Comparison of ENCODE assay signal across 28 cellular contexts in genomic region chr15:58415636-58416035, GRCh38. TPM values are rescaled to one million over a fixed set of nuclear protein-coding genes. Genes with fewer than 3 reads are reported as not detected.
DNase-seq lines count a peak whose midpoint lies in the region; ATAC-seq, FAIRE-seq and TF ChIP-seq lines count a peak whose summit lies in the region.
"Had no signal": no experiment of that assay in that cellular context is flagged by ENCODE, and none has a peak within 500 bp of the region (broad histone marks: within the 10 kb centered on the region; RNA-seq: fewer than 3 reads in every experiment).

No MANE protein-coding gene starts in this region.

- POLR2A ChIA-PET in IMR-90 (lab: Charles Lee; ENCODE audit: unreplicated experiment): no interaction called here

- no peak overlapping the region for H2BK120ac ChIP-seq in IMR-90 (ENCODE audit: low read depth, low read length)

- peaks cover 24% of the 10 kb centered on the region for H3K4me1 Mint-ChIP-seq in activated naive CD8-positive, alpha-beta T cell treated with anti-CD3 and anti-CD28 coated beads for 36 hours
- peaks cover 18% of the 10 kb centered on the region for H3K4me1 Mint-ChIP-seq in activated naive CD8-positive, alpha-beta T cell treated with anti-CD3 and anti-CD28 coated beads, Interleukin-2, amount 50 U/mL, for 24 hours
- H3K4me1 Mint-ChIP-seq in astrocyte (ENCODE audit: low read depth, unreplicated experiment) (no peaks in the 10 kb centered on the region), HFFc6 (ENCODE audit: low read depth) (no peaks in the 10 kb centered on the region)

- H2BK5ac ChIP-seq in IMR-90 (ENCODE audit: low read depth, low read length, poor library complexity, severe bottlenecking): no peak overlapping the region

- peak; percentile 50 for FAIRE-seq in astrocyte (lab: Jason Lieb, UNC)
- FAIRE-seq: G401.6, HTR-8/SVneo, RCC 7860 had no signal

- H3K4me1 ChIP-seq in IMR-90 (ENCODE audit: control insufficient read depth, insufficient read depth, low read length): no peaks in the 10 kb centered on the region
- H3K4me1 ChIP-seq in astrocyte (ENCODE audit: insufficient read depth, low read length): no peaks in the 10 kb centered on the region

- H3K27ac Mint-ChIP-seq in activated naive CD8-positive, alpha-beta T cell treated with anti-CD3 and anti-CD28 coated beads for 36 hours: peak overlapping the region; percentile 56
- no peak overlapping the region for H3K27ac Mint-ChIP-seq in activated naive CD8-positive, alpha-beta T cell treated with anti-CD3 and anti-CD28 coated beads, Interleukin-2, amount 50 U/mL, for 24 hours
- H3K27ac Mint-ChIP-seq in astrocyte (ENCODE audit: unreplicated experiment): no peak overlapping the region
- no peak overlapping the region for H3K27ac Mint-ChIP-seq in HFFc6
- H3K27ac Mint-ChIP-seq: CD4-positive, alpha-beta T cell had no signal

- no peak overlapping the region; the same call in 1 of the 2 replicates for H4K5ac ChIP-seq in IMR-90 (ENCODE audit: low read depth, low read length)

- H3K79me1 ChIP-seq in IMR-90 (ENCODE audit: low read depth in 1 of 2, low read length in 2 of 2): no peaks in the 10 kb centered on the region

- no peak overlapping the region for H2AK9ac ChIP-seq in IMR-90 (replicated peaks; ENCODE audit: low read depth, low read length, poor library complexity)

- dilution Hi-C loops in IMR-90 (cut with HindIII; ENCODE audit: low sequenced_read_pairs, unreplicated experiment): no loop called here

- H3K4me2 ChIP-seq in IMR-90 (ENCODE audit: low read depth, low read length) (no peak overlapping the region), astrocyte (ENCODE audit: low read length) (no peak overlapping the region)
- H3K4me2 ChIP-seq: BLaER1, KMS-11 had no signal

- H2AFZ ChIP-seq in IMR-90 (replicated peaks; ENCODE audit: low read length, poor library complexity) (no peak overlapping the region), astrocyte (ENCODE audit: low read depth, low read length) (no peak overlapping the region)

- no peak overlapping the region for H3K14ac ChIP-seq in IMR-90 (replicated peaks; ENCODE audit: low read depth, low read length)

- no peak overlapping the region for H2AK5ac ChIP-seq in IMR-90 (ENCODE audit: low read depth, low read length)

- in situ Hi-C loops in IMR-90 (cut with MboI; ENCODE audit: low sequenced_read_pairs): no loop called here

- no peak overlapping the region for H3K23ac ChIP-seq in IMR-90 (ENCODE audit: low read depth, low read length)

- peak overlapping the region in 1 of 2 experiments; percentile 50; a peak in 1 of 4 replicates for H4K8ac ChIP-seq in IMR-90 (ENCODE audit: low read depth in 2 of 2, low read length in 2 of 2)

- no peak overlapping the region for H2BK20ac ChIP-seq in IMR-90 (ENCODE audit: low read depth, low read length)

- H3K27ac ChIP-seq in IMR-90 (ENCODE audit: insufficient read depth, low read length): no peak overlapping the region
- H3K27ac ChIP-seq in astrocyte (ENCODE audit: low read depth, low read length): no peak overlapping the region
- H3K27ac ChIP-seq: 22Rv1, BLaER1, KMS-11, SK-N-MC had no signal

- H3K18ac ChIP-seq in IMR-90 (ENCODE audit: low read depth, low read length): no peak overlapping the region; the same call in 1 of the 2 replicates

- BruUV-seq in IMR-90 (replicated peaks; lab: Mats Ljungman, UMichigan): no TSS peak

- H4K20me1 ChIP-seq in IMR-90 (ENCODE audit: insufficient read depth, low read length) (no peaks in the 10 kb centered on the region), astrocyte (ENCODE audit: insufficient read depth, low read length) (no peaks in the 10 kb centered on the region)
- H4K20me1 ChIP-seq: BLaER1 had no signal

- 0 out of 2 replicates have a peak, but pooled peaks cover 5% of the 10 kb centered on the region for H3K9me1 ChIP-seq in IMR-90 (ENCODE audit: insufficient read depth, low read length)

- peaks cover 14% of the 10 kb centered on the region for H3K9me3 Mint-ChIP-seq in activated naive CD8-positive, alpha-beta T cell treated with anti-CD3 and anti-CD28 coated beads for 36 hours
- peaks cover 4% of the 10 kb centered on the region for H3K9me3 Mint-ChIP-seq in activated naive CD8-positive, alpha-beta T cell treated with anti-CD3 and anti-CD28 coated beads, Interleukin-2, amount 50 U/mL, for 24 hours
- peaks cover 3% of the 10 kb centered on the region for H3K9me3 Mint-ChIP-seq in astrocyte (ENCODE audit: unreplicated experiment)
- H3K9me3 Mint-ChIP-seq in HFFc6: no peaks in the 10 kb centered on the region
- H3K9me3 Mint-ChIP-seq: CD4-positive, alpha-beta T cell had no signal

- ATAC-seq in activated naive CD8-positive, alpha-beta T cell treated with anti-CD3 and anti-CD28 coated beads, Interleukin-2, amount 50 U/mL, for 24 hours: no peak
- ATAC-seq in IMR-90 (ENCODE audit: low read depth) (no peak), GM19023 (IDR thresholded peaks at IDR 0.05; ENCODE audit: unreplicated experiment) (no peak)

- TF ChIP-seq CTCF in IMR-90 (conservative IDR thresholded peaks at IDR 0.05; ENCODE audit: low read depth, low read length): no peak
- no peak for TF ChIP-seq CTCF in astrocyte (IDR thresholded peaks at IDR 0.05; ENCODE audit: insufficient read depth, low read depth, low read length)
- TF ChIP-seq CTCF in fibroblast of the aortic adventitia (IDR thresholded peaks at IDR 0.05; ENCODE audit: insufficient read depth, low read length): no peak
- no peak for TF ChIP-seq CTCF in HFFc6 (IDR thresholded peaks at IDR 0.05)

- H3K9ac ChIP-seq in IMR-90 (ENCODE audit: low read depth, low read length) (no peak overlapping the region), astrocyte (ENCODE audit: low read length) (no peak overlapping the region)
- H3K9ac ChIP-seq: BLaER1, KMS-11 had no signal

- no peaks in the 10 kb centered on the region for H3K79me2 ChIP-seq in astrocyte (ENCODE audit: insufficient read depth, low read length)

- CTCF ChIA-PET in IMR-90 (lab: Yijun Ruan, JAX): no interaction called here

- WGBS in IMR-90 (ENCODE audit: extremely low coverage in 2 of 2, insufficient read length in 1 of 2), 2 experiments: no CpG with 5 or more reads among the region's 3 CpGs

- no peaks in the 10 kb centered on the region for H3K27me3 Mint-ChIP-seq in activated naive CD8-positive, alpha-beta T cell treated with anti-CD3 and anti-CD28 coated beads for 36 hours
- H3K27me3 Mint-ChIP-seq in activated naive CD8-positive, alpha-beta T cell treated with anti-CD3 and anti-CD28 coated beads, Interleukin-2, amount 50 U/mL, for 24 hours: no peaks in the 10 kb centered on the region
- H3K27me3 Mint-ChIP-seq in astrocyte (ENCODE audit: low read depth, unreplicated experiment): peaks cover 8% of the 10 kb centered on the region
- peaks cover 1% of the 10 kb centered on the region for H3K27me3 Mint-ChIP-seq in HFFc6 (ENCODE audit: insufficient read depth)
- H3K27me3 Mint-ChIP-seq: CD4-positive, alpha-beta T cell had no signal

- DNase-seq in activated naive CD8-positive, alpha-beta T cell treated with anti-CD3 and anti-CD28 coated beads for 36 hours: no peak
- no peak for DNase-seq in activated naive CD8-positive, alpha-beta T cell treated with anti-CD3 and anti-CD28 coated beads, Interleukin-2, amount 50 U/mL, for 24 hours
- DNase-seq in IMR-90: no peak
- no peak for DNase-seq in astrocyte (ENCODE audit: low read depth)
- peak; percentile 56 for DNase-seq in fibroblast of the aortic adventitia (ENCODE audit: low read depth)
- no peak for DNase-seq in HFFc6
- DNase-seq in stimulated activated CD8-positive, alpha-beta memory T cell treated with anti-CD3 and anti-CD28 coated beads, Interleukin-4, amount 100 ng/mL, for 48 hours: no peak
- DNase-seq: CD4-positive, alpha-beta T cell; DMS53; GOT3; HCEC 1CT; NCI-H1048; NCI-H1417; NCI-H1694 treated with DMSO at 0.1 percent for 48 hours; NCI-H2081; NCI-H2227 treated with DMSO at 0.1 percent for 48 hours; NCI-H510A; NCI-H69; SIG-M5; SW 1271 had no signal

- H3K27me3 ChIP-seq in IMR-90 (ENCODE audit: control insufficient read depth, insufficient read depth, low read length) (no peaks in the 10 kb centered on the region), astrocyte (ENCODE audit: insufficient read depth, low read length) (no peaks in the 10 kb centered on the region)
- H3K27me3 ChIP-seq: BLaER1 had no signal

- no peak for TF ChIP-seq POLR2A in IMR-90 (IDR thresholded peaks at IDR 0.05; ENCODE audit: low read depth, low read length)

- H2BK15ac ChIP-seq in IMR-90 (ENCODE audit: low read depth, low read length): no peak overlapping the region

- H3K4ac ChIP-seq in IMR-90 (ENCODE audit: low read depth, low read length): no peak overlapping the region

- no peak overlapping the region for H3K56ac ChIP-seq in IMR-90 (ENCODE audit: extremely low read depth, insufficient read depth, low read length)

- H3K4me3 ChIP-seq in IMR-90 (ENCODE audit: insufficient read depth, low read depth, low read length): no peak overlapping the region
- H3K4me3 ChIP-seq in astrocyte (ENCODE audit: insufficient read depth, low read depth, low read length): no peak overlapping the region
- H3K4me3 ChIP-seq in fibroblast of the aortic adventitia (ENCODE audit: low read depth, low read length): no peak overlapping the region
- H3K4me3 ChIP-seq: BLaER1, SK-N-MC had no signal

- H3K36me3 ChIP-seq in IMR-90 (ENCODE audit: control insufficient read depth, insufficient read depth, low read length): no peaks in the 10 kb centered on the region
- no peaks in the 10 kb centered on the region for H3K36me3 ChIP-seq in astrocyte (ENCODE audit: insufficient read depth, low read length)

- intact Hi-C loops in IMR-90 (cut with micrococcal nuclease): no loop called here

- no peak overlapping the region for H4K91ac ChIP-seq in IMR-90 (ENCODE audit: insufficient read depth, low read depth, low read length)

- no peak for TF ChIP-seq RAD21 in IMR-90 (IDR thresholded peaks at IDR 0.05; ENCODE audit: low read length)

- peaks cover 45% of the 10 kb centered on the region for H3K36me3 Mint-ChIP-seq in activated naive CD8-positive, alpha-beta T cell treated with anti-CD3 and anti-CD28 coated beads for 36 hours
- peaks cover 9% of the 10 kb centered on the region for H3K36me3 Mint-ChIP-seq in activated naive CD8-positive, alpha-beta T cell treated with anti-CD3 and anti-CD28 coated beads, Interleukin-2, amount 50 U/mL, for 24 hours (ENCODE audit: low read depth)
- H3K36me3 Mint-ChIP-seq in astrocyte (ENCODE audit: low read depth, unreplicated experiment) (no peaks in the 10 kb centered on the region), HFFc6 (ENCODE audit: low read depth) (no peaks in the 10 kb centered on the region)

- H3K4me3 Mint-ChIP-seq in activated naive CD8-positive, alpha-beta T cell treated with anti-CD3 and anti-CD28 coated beads for 36 hours: no peak overlapping the region
- no peak overlapping the region for H3K4me3 Mint-ChIP-seq in activated naive CD8-positive, alpha-beta T cell treated with anti-CD3 and anti-CD28 coated beads, Interleukin-2, amount 50 U/mL, for 24 hours
- H3K4me3 Mint-ChIP-seq in astrocyte (ENCODE audit: unreplicated experiment) (no peak overlapping the region), HFFc6 (no peak overlapping the region)
- H3K4me3 Mint-ChIP-seq: CD4-positive, alpha-beta T cell had no signal

- H3K9me3 ChIP-seq in IMR-90 (ENCODE audit: control insufficient read depth, insufficient read depth, low read length) (no peaks in the 10 kb centered on the region), astrocyte (ENCODE audit: insufficient read depth, low read depth, low read length) (no peaks in the 10 kb centered on the region)

RNA-seq across cellular contexts. Expression of gene LIPC, which starts 16.2 kb away (rescaled TPM):
- 1 to 10 TPM; 1.5 to 1.8 TPM for total RNA-seq in activated naive CD8-positive, alpha-beta T cell treated with anti-CD3 and anti-CD28 coated beads for 36 hours
- total RNA-seq in IMR-90 (2012; rRNA removed) (under 0.01 TPM in 1 of 2 replicates, not detected in the other), astrocyte (not detected in 2 replicates), fibroblast of the aortic adventitia (ENCODE audit: low replicate concordance) (0.90 and 1.7 TPM in 2 replicates)
- polyA plus RNA-seq in IMR-90 (2012; rRNA removed): 0.07 and 0.14 TPM in 2 replicates
- polyA plus RNA-seq in IMR-90 (2012; cell fraction: cytosol; rRNA removed): 0.05 and 0.19 TPM in 2 replicates
- 0.12 TPM in 1 of 2 replicates, not detected in the other for polyA plus RNA-seq in IMR-90 (2012; cell fraction: nucleus; rRNA removed; ENCODE audit: low replicate concordance)
- not detected for total RNA-seq in HFFc6 (2021; fragmentation: NEBNext Ultra II Directional; extraction: Animal tissue kit (Norgen Biotek cat#: 25700))
